Comparison of ENCODE assay signal across 13 cellular contexts in genomic region chr6:39416728-39417127, GRCh38.
DNase-seq lines count a peak whose midpoint lies in the region; ATAC-seq and TF ChIP-seq lines count a peak whose summit lies in the region.
"Had no signal": no experiment of that assay in that cellular context is flagged by ENCODE, and none has a peak within 500 bp of the region (broad histone marks: within the 10 kb centered on the region; RNA-seq: fewer than 3 reads in every experiment).

No MANE protein-coding gene starts in this region.

- H3F3A ChIP-seq in smooth muscle cell (ENCODE audit: low read depth) = peaks cover 4% of the 10 kb centered on the region

- no peak overlapping the region for H2AFZ ChIP-seq in smooth muscle cell (ENCODE audit: low read depth)
- H2AFZ ChIP-seq: parathyroid adenoma had no signal

- no peaks in the 10 kb centered on the region for H3K9me3 Mint-ChIP-seq in T-helper 2 cell treated with Interferon-gamma antibody and Interleukin-4, amounts not matched to agents 5 μg/mL and 100 μg/mL, for 36 hours
- H3K9me3 Mint-ChIP-seq in CD8-positive, alpha-beta T cell = no peaks in the 10 kb centered on the region
- H3K9me3 Mint-ChIP-seq: activated T-cell treated with anti-CD3 and anti-CD28 coated beads, Interleukin-2, amount 50 U/mL, for 72 hours had no signal

- no peak for TF ChIP-seq CTCF in fibroblast of villous mesenchyme (IDR thresholded peaks at IDR 0.05; ENCODE audit: insufficient read depth, low read depth, low read length)
- TF ChIP-seq CTCF in smooth muscle cell (IDR thresholded peaks at IDR 0.05; ENCODE audit: borderline replicate concordance, insufficient read depth, poor library complexity, severe bottlenecking) = no peak
- TF ChIP-seq CTCF in CD8-positive, alpha-beta T cell (IDR thresholded peaks at IDR 0.05) = no peak

- 24% methylated on average over 4 of the region's 4 CpGs for WGBS in smooth muscle cell (ENCODE audit: low lambda C conversion rate)

- H3K27me3 Mint-ChIP-seq in T-helper 2 cell treated with Interferon-gamma antibody and Interleukin-4, amounts not matched to agents 5 μg/mL and 100 μg/mL, for 36 hours (ENCODE audit: low read depth) = peaks cover 6% of the 10 kb centered on the region
- H3K27me3 Mint-ChIP-seq in CD8-positive, alpha-beta T cell (ENCODE audit: low read depth) = peaks cover 2% of the 10 kb centered on the region

- no peaks in the 10 kb centered on the region for H4K20me1 ChIP-seq in smooth muscle cell (ENCODE audit: low read depth)

- no peak overlapping the region for H3K27ac Mint-ChIP-seq in T-helper 2 cell treated with Interferon-gamma antibody and Interleukin-4, amounts not matched to agents 5 μg/mL and 100 μg/mL, for 36 hours
- H3K27ac Mint-ChIP-seq in CD8-positive, alpha-beta T cell = no peak overlapping the region
- H3K27ac Mint-ChIP-seq: activated T-cell treated with anti-CD3 and anti-CD28 coated beads, Interleukin-2, amount 50 U/mL, for 72 hours had no signal

- H3K36me3 Mint-ChIP-seq in T-helper 2 cell treated with Interferon-gamma antibody and Interleukin-4, amounts not matched to agents 5 μg/mL and 100 μg/mL, for 36 hours (ENCODE audit: low read depth) = no peaks in the 10 kb centered on the region
- no peaks in the 10 kb centered on the region for H3K36me3 Mint-ChIP-seq in CD8-positive, alpha-beta T cell

- H3K4me2 ChIP-seq in smooth muscle cell = no peak overlapping the region

- H3K9me3 ChIP-seq in SJCRH30 (replicated peaks) = no peaks in the 10 kb centered on the region
- H3K9me3 ChIP-seq in smooth muscle cell (replicated peaks; ENCODE audit: low read depth) = no peaks in the 10 kb centered on the region
- no peaks in the 10 kb centered on the region for H3K9me3 ChIP-seq in CD8-positive, alpha-beta T cell (ENCODE audit: low read length)

- H3K36me3 ChIP-seq in SJCRH30 (no peaks in the 10 kb centered on the region), smooth muscle cell (ENCODE audit: low read depth) (no peaks in the 10 kb centered on the region), H7 (replicated peaks; ENCODE audit: control insufficient read depth, insufficient read depth, low read length) (no peaks in the 10 kb centered on the region)
- H3K36me3 ChIP-seq in CD8-positive, alpha-beta T cell (ENCODE audit: insufficient read depth, low read length) = no peaks in the 10 kb centered on the region

- intact Hi-C loops in CD8-positive, alpha-beta T cell (cut with DNase I, micrococcal nuclease) = no loop called here

- peak overlapping the region; percentile 4 for H3K9ac ChIP-seq in smooth muscle cell (ENCODE audit: low read depth)
- H3K9ac ChIP-seq: parathyroid adenoma had no signal

- H3K27me3 ChIP-seq in SJCRH30 = no peaks in the 10 kb centered on the region
- H3K27me3 ChIP-seq in smooth muscle cell (ENCODE audit: low read depth) = no peaks in the 10 kb centered on the region
- no peaks in the 10 kb centered on the region for H3K27me3 ChIP-seq in CD8-positive, alpha-beta T cell (ENCODE audit: insufficient read depth, low read length)
- H3K27me3 ChIP-seq in H7 (ENCODE audit: control insufficient read depth, insufficient read depth, low read length) = no peaks in the 10 kb centered on the region

- no peak for ATAC-seq in CD8-positive, alpha-beta T cell
- no peak for ATAC-seq in HG03354 (IDR thresholded peaks at IDR 0.05; ENCODE audit: poor library complexity, severe bottlenecking, unreplicated experiment)
- ATAC-seq: activated T-cell treated with anti-CD3 and anti-CD28 coated beads, Interleukin-2, amount 50 U/mL, for 72 hours had no signal

- no peak overlapping the region for H3K4me3 Mint-ChIP-seq in T-helper 2 cell treated with Interferon-gamma antibody and Interleukin-4, amounts not matched to agents 5 μg/mL and 100 μg/mL, for 36 hours
- H3K4me3 Mint-ChIP-seq in CD8-positive, alpha-beta T cell = no peak overlapping the region
- H3K4me3 Mint-ChIP-seq: activated T-cell treated with anti-CD3 and anti-CD28 coated beads, Interleukin-2, amount 50 U/mL, for 72 hours had no signal

- POLR2A ChIA-PET in CD8-positive, alpha-beta T cell (lab: Charles Lee) = no interaction called here

- H3K4me1 ChIP-seq in SJCRH30 = peaks cover 20% of the 10 kb centered on the region
- H3K4me1 ChIP-seq in smooth muscle cell (ENCODE audit: low read depth) = peaks cover 6% of the 10 kb centered on the region
- no peaks in the 10 kb centered on the region for H3K4me1 ChIP-seq in CD8-positive, alpha-beta T cell (ENCODE audit: insufficient read depth, low read length)
- H3K4me1 ChIP-seq: parathyroid adenoma had no signal

- H3K4me3 ChIP-seq in SJCRH30 (no peak overlapping the region), fibroblast of villous mesenchyme (ENCODE audit: low read depth, low read length) (no peak overlapping the region), smooth muscle cell (no peak overlapping the region), H7 (ENCODE audit: insufficient read depth, low read depth, low read length) (no peak overlapping the region)
- no peak overlapping the region for H3K4me3 ChIP-seq in CD8-positive, alpha-beta T cell (ENCODE audit: low read depth, low read length)

- H3K79me2 ChIP-seq in smooth muscle cell (ENCODE audit: low read depth) = no peaks in the 10 kb centered on the region
- H3K79me2 ChIP-seq: parathyroid adenoma had no signal

- no peaks in the 10 kb centered on the region for H3K4me1 Mint-ChIP-seq in T-helper 2 cell treated with Interferon-gamma antibody and Interleukin-4, amounts not matched to agents 5 μg/mL and 100 μg/mL, for 36 hours (ENCODE audit: low read depth)
- no peaks in the 10 kb centered on the region for H3K4me1 Mint-ChIP-seq in CD8-positive, alpha-beta T cell (ENCODE audit: low read depth)

- DNase-seq in GM04504 (ENCODE audit: low read depth) = peak; percentile 92
- peak; percentile 76 to 86 for DNase-seq in SJCRH30
- DNase-seq in fibroblast of villous mesenchyme (ENCODE audit: low read depth) = peak; percentile 69
- no peak for DNase-seq in smooth muscle cell (lab: John Stamatoyannopoulos, UW; ENCODE audit: unreplicated experiment)
- DNase-seq in T-helper 2 cell treated with Interferon-gamma antibody and Interleukin-4, amounts not matched to agents 5 μg/mL and 100 μg/mL, for 36 hours (ENCODE audit: low spot score) = no peak
- DNase-seq in CD8-positive, alpha-beta T cell = no peak
- DNase-seq in H7 = no peak
- DNase-seq: activated T-cell treated with anti-CD3 and anti-CD28 coated beads, Interleukin-2, amount 50 U/mL, for 72 hours; Kasumi-1; kidney; NCI-H526 treated with DMSO at 0.1 percent for 48 hours had no signal

- CTCF ChIA-PET in CD8-positive, alpha-beta T cell (lab: Charles Lee) = no interaction called here

- peak overlapping the region; percentile 49 for H3K27ac ChIP-seq in SJCRH30
- H3K27ac ChIP-seq in smooth muscle cell (ENCODE audit: low read depth) = peak overlapping the region; percentile 78
- H3K27ac ChIP-seq in CD8-positive, alpha-beta T cell (ENCODE audit: low read depth, low read length) = no peak overlapping the region
- H3K27ac ChIP-seq: parathyroid adenoma had no signal

Comparison
In these comparisons a context has a peak if more than half of its experiments do, and no peak if none do; other contexts are left out.
1. DNase-seq: peak in GM04504 (single experiment), SJCRH30 (2 of 2) and fibroblast of villous mesenchyme (single experiment); none in smooth muscle cell (single experiment), T-helper 2 cell treated with Interferon-gamma antibody and Interleukin-4, amounts not matched to agents 5 μg/mL and 100 μg/mL, for 36 hours (single experiment), CD8-positive, alpha-beta T cell (0 of 7) and H7 (single experiment).